In the genomic region with DNA sequence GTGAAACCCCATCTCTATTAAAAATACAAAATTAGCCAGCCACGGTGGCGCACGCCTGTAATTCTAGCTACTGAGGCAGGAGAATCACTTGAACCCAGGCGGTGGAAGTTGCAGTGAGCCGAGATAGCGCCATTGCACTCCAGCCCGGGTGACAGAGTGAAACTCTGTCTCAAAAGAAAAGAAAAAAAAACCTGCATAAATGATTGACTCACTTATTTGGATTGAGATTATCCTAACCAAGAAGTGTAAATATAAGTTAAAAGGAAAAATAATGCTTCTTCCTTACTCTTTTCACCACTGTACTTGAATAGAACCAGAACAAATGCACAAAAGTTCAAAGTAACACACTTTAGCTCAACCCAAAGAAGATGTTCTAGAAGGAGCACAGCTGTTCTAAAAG, we compare ENCODE assay signal across 17 cellular contexts. TPM values are rescaled to one million over a fixed set of nuclear protein-coding genes. Genes with fewer than 3 reads are reported as not detected.
A peak's percentile ranks its signal among the peaks of the same experiment; 100 is the strongest.
DNase-seq lines count a peak whose midpoint lies in the region; ATAC-seq and TF ChIP-seq lines count a peak whose summit lies in the region.
"Had no signal": no experiment of that assay in that cellular context is flagged by ENCODE, and none has a peak within 500 bp of the region (broad histone marks: within the 10 kb centered on the region; RNA-seq: fewer than 3 reads in every experiment).

No MANE protein-coding gene starts in this region.

- DNase-seq in DMS53 treated with DMSO at 0.1 percent for 48 hours (lab: John Stamatoyannopoulos, UW; ENCODE audit: unreplicated experiment) (peak; percentile 20), hepatocyte (ENCODE audit: low spot score) (no peak), osteoblast (ENCODE audit: insufficient read length, low spot score, missing footprints) (no peak), smooth muscle cell (lab: John Stamatoyannopoulos, UW; ENCODE audit: unreplicated experiment) (no peak), SK-N-SH (no peak), posterior vena cava (ENCODE audit: low spot score) (no peak), RPMI8226 (no peak)
- DNase-seq: ACHN; Calu3; CD4-positive, CD25-positive, alpha-beta regulatory T cell; DMS 273 treated with DMSO at 0.1 percent for 48 hours; DMS79 treated with DMSO at 0.1 percent for 48 hours; EL; GOT3; H9 had no signal

- WGBS in hepatocyte (ENCODE audit: low lambda C conversion rate, missing lambda C conversion rate), result 61% methylated on average over 7 of the region's 7 CpGs
- WGBS in smooth muscle cell (ENCODE audit: low lambda C conversion rate), result 92% methylated on average over 7 of the region's 7 CpGs
- WGBS in SK-N-SH (ENCODE audit: low lambda C conversion rate), result 94% methylated on average over 7 of the region's 7 CpGs

- CTCF ChIA-PET in SK-N-SH (lab: Yijun Ruan, JAX), result interaction anchor here (1.4 to 2.2 kb wide), 3 partner anchors 34 to 547 kb away, joined by 5 to 9 read pairs (median 5); no protein-coding TSS in a partner anchor

- no peak for ATAC-seq in GM19467 (IDR thresholded peaks at IDR 0.05; ENCODE audit: unreplicated experiment)

- TF ChIP-seq RAD21 in SK-N-SH (IDR thresholded peaks at IDR 0.05; ENCODE audit: low read length), result no peak

- H3K27ac ChIP-seq in hepatocyte (peak overlapping the region; percentile 80), osteoblast (ENCODE audit: low read depth, low read length) (peak overlapping the region; percentile 16), smooth muscle cell (ENCODE audit: low read depth) (peak overlapping the region; percentile 43), SK-N-SH (ENCODE audit: low read depth in 2 of 2, low read length in 1 of 2) (no peak overlapping the region)
- H3K27ac ChIP-seq: BLaER1 treated with 17β-estradiol and CSF1 and Interleukin-3, amounts not matched to agents 10 nM and 100 nM had no signal

- H3K9me2 ChIP-seq in hepatocyte (replicated peaks; ENCODE audit: insufficient read depth) (no peaks in the 10 kb centered on the region), SK-N-SH (no peaks in the 10 kb centered on the region)

- H2AFZ ChIP-seq in hepatocyte (no peak overlapping the region), osteoblast (ENCODE audit: low read length) (no peak overlapping the region), smooth muscle cell (ENCODE audit: low read depth) (no peak overlapping the region), SK-N-SH (ENCODE audit: low read depth) (no peak overlapping the region)

- H3K4me2 ChIP-seq in hepatocyte (peak overlapping the region; percentile 51), osteoblast (ENCODE audit: insufficient read depth, low read length) (no peak overlapping the region), smooth muscle cell (no peak overlapping the region), SK-N-SH (no peak overlapping the region)
- H3K4me2 ChIP-seq: BLaER1 treated with 17β-estradiol and CSF1 and Interleukin-3, amounts not matched to agents 10 nM and 100 nM had no signal

- H3K9ac ChIP-seq in smooth muscle cell (ENCODE audit: low read depth), result no peak overlapping the region
- no peak overlapping the region for H3K9ac ChIP-seq in SK-N-SH
- H3K9ac ChIP-seq: BLaER1 treated with 17β-estradiol and CSF1 and Interleukin-3, amounts not matched to agents 10 nM and 100 nM had no signal

- H3K9me3 ChIP-seq in hepatocyte (ENCODE audit: low read depth), result no peaks in the 10 kb centered on the region
- no peaks in the 10 kb centered on the region for H3K9me3 ChIP-seq in osteoblast (ENCODE audit: low read depth, low read length)
- H3K9me3 ChIP-seq in smooth muscle cell (replicated peaks; ENCODE audit: low read depth), result no peaks in the 10 kb centered on the region
- H3K9me3 ChIP-seq in SK-N-SH, result no peaks in the 10 kb centered on the region
- H3K9me3 ChIP-seq: BLaER1 treated with 17β-estradiol and CSF1 and Interleukin-3, amounts not matched to agents 10 nM and 100 nM had no signal

- H3K4me1 ChIP-seq in hepatocyte (ENCODE audit: insufficient read depth) (peaks cover 24% of the 10 kb centered on the region), osteoblast (ENCODE audit: insufficient read depth, low read length) (peaks cover 8% of the 10 kb centered on the region), smooth muscle cell (ENCODE audit: low read depth) (no peaks in the 10 kb centered on the region), SK-N-SH (ENCODE audit: control insufficient read depth in 1 of 2, insufficient read depth in 2 of 2, low read depth in 1 of 2, low read length in 1 of 2) (no peaks in the 10 kb centered on the region)
- H3K4me1 ChIP-seq: BLaER1 treated with 17β-estradiol and CSF1 and Interleukin-3, amounts not matched to agents 10 nM and 100 nM had no signal

- no peak overlapping the region for H3K4me3 ChIP-seq in hepatocyte
- no peak overlapping the region for H3K4me3 ChIP-seq in osteoblast (ENCODE audit: insufficient read depth, low read length)
- no peak overlapping the region for H3K4me3 ChIP-seq in smooth muscle cell
- H3K4me3 ChIP-seq in SK-N-SH (ENCODE audit: low read depth in 2 of 2, low read length in 1 of 2), result no peak overlapping the region
- H3K4me3 ChIP-seq: BLaER1 treated with 17β-estradiol and CSF1 and Interleukin-3, amounts not matched to agents 10 nM and 100 nM had no signal

- H3K79me2 ChIP-seq in hepatocyte, result peaks cover 61% of the 10 kb centered on the region
- H3K79me2 ChIP-seq in osteoblast (ENCODE audit: insufficient read depth, low read length), result peaks cover 2% of the 10 kb centered on the region
- peaks cover 37% of the 10 kb centered on the region for H3K79me2 ChIP-seq in smooth muscle cell (ENCODE audit: low read depth)
- H3K79me2 ChIP-seq in SK-N-SH (ENCODE audit: insufficient read depth), result no peaks in the 10 kb centered on the region

- H3F3A ChIP-seq in smooth muscle cell (ENCODE audit: low read depth) (no peaks in the 10 kb centered on the region), SK-N-SH (replicated peaks; ENCODE audit: insufficient read depth) (no peaks in the 10 kb centered on the region)

- H4K20me1 ChIP-seq in hepatocyte (ENCODE audit: insufficient read depth, poor library complexity, severe bottlenecking) (no peaks in the 10 kb centered on the region), osteoblast (ENCODE audit: insufficient read depth, low read length) (no peaks in the 10 kb centered on the region), smooth muscle cell (ENCODE audit: low read depth) (peaks cover 2% of the 10 kb centered on the region), SK-N-SH (ENCODE audit: insufficient read depth) (no peaks in the 10 kb centered on the region)

- H3K27me3 ChIP-seq in hepatocyte (no peaks in the 10 kb centered on the region), osteoblast (ENCODE audit: insufficient read depth, low read length) (no peaks in the 10 kb centered on the region), smooth muscle cell (ENCODE audit: low read depth) (no peaks in the 10 kb centered on the region), SK-N-SH (ENCODE audit: insufficient read depth) (no peaks in the 10 kb centered on the region)
- H3K27me3 ChIP-seq: BLaER1 treated with 17β-estradiol and CSF1 and Interleukin-3, amounts not matched to agents 10 nM and 100 nM had no signal

- no peak for TF ChIP-seq EP300 in SK-N-SH (IDR thresholded peaks at IDR 0.05; ENCODE audit: borderline replicate concordance in 1 of 2, low read depth in 1 of 2, low read length in 1 of 2)

- POLR2A ChIA-PET in SK-N-SH (lab: Yijun Ruan, JAX), result no interaction called here

- intact Hi-C loops in posterior vena cava (cut with DNase I), result no loop called here

- no peaks in the 10 kb centered on the region for H3K36me3 ChIP-seq in hepatocyte (replicated peaks; ENCODE audit: insufficient read depth, low read depth)
- peaks cover 13% of the 10 kb centered on the region for H3K36me3 ChIP-seq in osteoblast (ENCODE audit: insufficient read depth, low read length)
- H3K36me3 ChIP-seq in smooth muscle cell (ENCODE audit: low read depth), result no peaks in the 10 kb centered on the region
- peaks cover 0 to 23% of the 10 kb centered on the region in 2 experiments for H3K36me3 ChIP-seq in SK-N-SH (replicated peaks in 1 of 2; ENCODE audit: control insufficient read depth in 1 of 2, insufficient read depth in 2 of 2, low read length in 1 of 2)

- TF ChIP-seq CTCF in hepatocyte (IDR thresholded peaks at IDR 0.05; ENCODE audit: poor library complexity), result no peak
- no peak for TF ChIP-seq CTCF in osteoblast (IDR thresholded peaks at IDR 0.05; ENCODE audit: extremely low read depth, low read depth, low read length)
- TF ChIP-seq CTCF in smooth muscle cell (IDR thresholded peaks at IDR 0.05; ENCODE audit: borderline replicate concordance, insufficient read depth, poor library complexity, severe bottlenecking), result no peak
- TF ChIP-seq CTCF in SK-N-SH (IDR thresholded peaks at IDR 0.05), result no peak

TF ChIP-seq in SK-N-SH, 30 proteins besides CTCF, POLR2A, EP300 and RAD21:
- no peak for TF ChIP-seq SMC3 (IDR thresholded peaks at IDR 0.05; ENCODE audit: low read depth, low read length)
- no peak for TF ChIP-seq FOXM1 (IDR thresholded peaks at IDR 0.05; ENCODE audit: low read depth)
- no peak for TF ChIP-seq RFX5 (IDR thresholded peaks at IDR 0.05; ENCODE audit: low read length)
- no peak for TF ChIP-seq GABPA (IDR thresholded peaks at IDR 0.05; ENCODE audit: low read depth)
- TF ChIP-seq, protein P1, sequence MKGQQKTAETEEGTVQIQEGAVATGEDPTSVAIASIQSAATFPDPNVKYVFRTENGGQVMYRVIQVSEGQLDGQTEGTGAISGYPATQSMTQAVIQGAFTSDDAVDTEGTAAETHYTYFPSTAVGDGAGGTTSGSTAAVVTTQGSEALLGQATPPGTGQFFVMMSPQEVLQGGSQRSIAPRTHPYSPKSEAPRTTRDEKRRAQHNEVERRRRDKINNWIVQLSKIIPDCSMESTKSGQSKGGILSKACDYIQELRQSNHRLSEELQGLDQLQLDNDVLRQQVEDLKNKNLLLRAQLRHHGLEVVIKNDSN (IDR thresholded peaks at IDR 0.05; ENCODE audit: borderline replicate concordance, low read depth), result no peak
- TF ChIP-seq NRF1 (IDR thresholded peaks at IDR 0.05; ENCODE audit: low read depth, low read length), result no peak
- no peak for TF ChIP-seq FOSL2 (IDR thresholded peaks at IDR 0.05; ENCODE audit: borderline replicate concordance, low read depth)
- no peak for TF ChIP-seq MXI1 (IDR thresholded peaks at IDR 0.05; ENCODE audit: low read depth, low read length)
- TF ChIP-seq, protein P2, sequence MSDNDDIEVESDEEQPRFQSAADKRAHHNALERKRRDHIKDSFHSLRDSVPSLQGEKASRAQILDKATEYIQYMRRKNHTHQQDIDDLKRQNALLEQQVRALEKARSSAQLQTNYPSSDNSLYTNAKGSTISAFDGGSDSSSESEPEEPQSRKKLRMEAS (IDR thresholded peaks at IDR 0.05; ENCODE audit: low read depth), result no peak
TF ChIP-seq in SK-N-SH: peak in this region for 0.

RNA-seq across cellular contexts. Expression of gene MTHFS, which starts 9.8 kb away (rescaled TPM):
- 89.4 and 99.9 TPM in 2 replicates for total RNA-seq in hepatocyte
- 84.0 and 84.5 TPM in 2 replicates for polyA plus RNA-seq in hepatocyte
- 15.6 and 17.0 TPM in 2 replicates for total RNA-seq in osteoblast
- 64.4 and 64.8 TPM in 2 replicates for total RNA-seq in smooth muscle cell
- 46.7 and 56.0 TPM in 2 replicates for polyA plus RNA-seq in smooth muscle cell
- 21.1 and 21.9 TPM in 2 replicates for polyA plus RNA-seq in SK-N-SH (2012; rRNA removed)
- polyA plus RNA-seq in SK-N-SH (2012; cell fraction: cytosol; rRNA removed), result 24.4 and 25.3 TPM in 2 replicates
- 9.3 and 9.7 TPM in 2 replicates for polyA plus RNA-seq in SK-N-SH (2012; cell fraction: nucleus; rRNA removed)
- total RNA-seq in posterior vena cava, result 10 to 100 TPM in 1 of 2 donors, 1 to 10 TPM in 1; 6.9 to 18.1 TPM

Comparison
In these comparisons a context has a peak if more than half of its experiments do, and no peak if none do; other contexts are left out.
1. H3K27ac ChIP-seq: peak in hepatocyte (single experiment), osteoblast (single experiment) and smooth muscle cell (single experiment); none in SK-N-SH (0 of 2).